In the genomic region with DNA sequence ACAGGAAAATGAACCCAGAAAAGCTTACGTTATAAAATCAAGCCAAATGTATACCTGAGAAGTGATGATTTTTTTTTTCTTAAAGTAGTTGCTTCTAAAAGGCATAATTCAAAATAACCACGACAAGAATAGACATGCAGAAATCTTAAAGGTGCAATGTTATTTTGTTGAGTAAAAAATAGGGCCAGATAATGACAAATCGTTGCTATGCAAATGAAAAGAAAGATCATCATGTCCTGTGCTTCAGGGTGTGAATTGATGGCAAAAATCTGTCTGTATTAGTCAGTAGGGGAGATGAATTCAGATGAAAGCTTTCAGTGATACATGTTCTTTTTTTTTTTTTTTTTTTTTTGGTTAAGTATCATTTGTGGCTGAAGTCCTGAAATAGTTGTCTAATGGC, we compare ENCODE assay signal across 17 cellular contexts. TPM values are rescaled to one million over a fixed set of nuclear protein-coding genes. Genes with fewer than 3 reads are reported as not detected.
DNase-seq lines count a peak whose midpoint lies in the region; ATAC-seq and TF ChIP-seq lines count a peak whose summit lies in the region.
"Had no signal": no experiment of that assay in that cellular context is flagged by ENCODE, and none has a peak within 500 bp of the region (broad histone marks: within the 10 kb centered on the region; RNA-seq: fewer than 3 reads in every experiment).

No MANE protein-coding gene starts in this region.

- peaks cover 73% of the 10 kb centered on the region for H3K4me1 Mint-ChIP-seq in HFFc6 (ENCODE audit: low read depth)
- H3K4me1 Mint-ChIP-seq in endodermal cell, result peaks cover 26% of the 10 kb centered on the region
- H3K4me1 Mint-ChIP-seq in activated T-cell treated with anti-CD3 and anti-CD28 coated beads, Interleukin-2, amount 50 U/mL, for 4 hours (ENCODE audit: low read depth), result no peaks in the 10 kb centered on the region
- H3K4me1 Mint-ChIP-seq: CD4-positive, CD25-positive, alpha-beta regulatory T cell; CD8-positive, alpha-beta memory T cell had no signal

- H3K9me3 Mint-ChIP-seq in HFFc6 (no peaks in the 10 kb centered on the region; the same call in 1 of the 2 replicates), endodermal cell (peaks cover 5% of the 10 kb centered on the region)
- H3K9me3 Mint-ChIP-seq in activated T-cell treated with anti-CD3 and anti-CD28 coated beads, Interleukin-2, amount 50 U/mL, for 4 hours, result no peaks in the 10 kb centered on the region
- H3K9me3 Mint-ChIP-seq: CD8-positive, alpha-beta memory T cell had no signal

- ATAC-seq in HG02852 (IDR thresholded peaks at IDR 0.05; ENCODE audit: unreplicated experiment), result no peak
- ATAC-seq in activated T-cell treated with anti-CD3 and anti-CD28 coated beads, Interleukin-2, amount 50 U/mL, for 4 hours, result no peak
- ATAC-seq: HCT116 had no signal

- DNase-seq in HFFc6, result no peak
- DNase-seq in endodermal cell, result peak; percentile 2
- no peak for DNase-seq in activated T-cell treated with anti-CD3 and anti-CD28 coated beads, Interleukin-2, amount 50 U/mL, for 4 hours
- no peak for DNase-seq in iPS-NIHi11 (ENCODE audit: low spot score)
- DNase-seq: BE2C; C1 segment of cervical spinal cord; CD4-positive, CD25-positive, alpha-beta regulatory T cell; CD8-positive, alpha-beta memory T cell; COR-L47; DMS 273 treated with DMSO at 0.1 percent for 48 hours; DMS53; DND-41; GOT3; H7 had no signal

- TF ChIP-seq CTCF in HFFc6 (IDR thresholded peaks at IDR 0.05), result no peak
- no peak for TF ChIP-seq CTCF in endodermal cell (conservative IDR thresholded peaks at IDR 0.05)

- peaks cover 6% of the 10 kb centered on the region; the same call in 1 of the 2 replicates for H3K36me3 Mint-ChIP-seq in HFFc6 (ENCODE audit: low read depth)
- H3K36me3 Mint-ChIP-seq in endodermal cell (ENCODE audit: low read depth), result no peaks in the 10 kb centered on the region
- H3K36me3 Mint-ChIP-seq in activated T-cell treated with anti-CD3 and anti-CD28 coated beads, Interleukin-2, amount 50 U/mL, for 4 hours (ENCODE audit: insufficient read depth), result no peaks in the 10 kb centered on the region
- H3K36me3 Mint-ChIP-seq: CD4-positive, CD25-positive, alpha-beta regulatory T cell; CD8-positive, alpha-beta memory T cell had no signal

- H3K36me3 ChIP-seq in endodermal cell (ENCODE audit: control insufficient read depth, insufficient read depth, low read length) (no peaks in the 10 kb centered on the region), mesodermal cell (ENCODE audit: control insufficient read depth, insufficient read depth, low read length) (no peaks in the 10 kb centered on the region)
- H3K36me3 ChIP-seq: BE2C had no signal

- 68 to 94% methylated on average over 2 to 3 of the region's 3 CpGs for WGBS in endodermal cell (ENCODE audit: insufficient coverage in 1 of 2, insufficient read length in 1 of 2), 2 experiments
- 86% methylated on average over 2 of the region's 3 CpGs for WGBS in mesodermal cell (ENCODE audit: insufficient coverage in 2 of 2), 2 experiments

- H3K4me3 Mint-ChIP-seq in HFFc6, result no peak overlapping the region
- H3K4me3 Mint-ChIP-seq in endodermal cell, result no peak overlapping the region
- H3K4me3 Mint-ChIP-seq in activated T-cell treated with anti-CD3 and anti-CD28 coated beads, Interleukin-2, amount 50 U/mL, for 4 hours, result no peak overlapping the region
- H3K4me3 Mint-ChIP-seq: CD4-positive, CD25-positive, alpha-beta regulatory T cell; CD8-positive, alpha-beta memory T cell had no signal

- no peak overlapping the region for H3K9ac ChIP-seq in endodermal cell (ENCODE audit: extremely low read depth, low read length, poor library complexity, severe bottlenecking)

- H3K27ac ChIP-seq in endodermal cell (ENCODE audit: low read depth, low read length) (no peak overlapping the region), mesodermal cell (ENCODE audit: low read depth, low read length, severe bottlenecking) (peak overlapping the region; percentile 38)

- H3K27ac Mint-ChIP-seq in HFFc6 (peak overlapping the region; percentile 7; the same call in 1 of the 2 replicates), endodermal cell (no peak overlapping the region)
- H3K27ac Mint-ChIP-seq: CD4-positive, CD25-positive, alpha-beta regulatory T cell; CD8-positive, alpha-beta memory T cell had no signal

- H3K27me3 Mint-ChIP-seq in HFFc6 (ENCODE audit: insufficient read depth) (peaks cover 2% of the 10 kb centered on the region; the same call in 1 of the 2 replicates), endodermal cell (ENCODE audit: insufficient read depth) (no peaks in the 10 kb centered on the region)
- peaks cover 11% of the 10 kb centered on the region for H3K27me3 Mint-ChIP-seq in activated T-cell treated with anti-CD3 and anti-CD28 coated beads, Interleukin-2, amount 50 U/mL, for 4 hours (ENCODE audit: low read depth)

- no peaks in the 10 kb centered on the region for H3K9me3 ChIP-seq in endodermal cell (ENCODE audit: control insufficient read depth, low read length)
- H3K9me3 ChIP-seq in mesodermal cell (ENCODE audit: control insufficient read depth, low read length), result no peaks in the 10 kb centered on the region
- H3K9me3 ChIP-seq: BE2C had no signal

- H3K27me3 ChIP-seq in endodermal cell (ENCODE audit: control insufficient read depth, insufficient read depth, low read length, poor library complexity, severe bottlenecking), result no peaks in the 10 kb centered on the region
- H3K27me3 ChIP-seq: BE2C had no signal

- no peak overlapping the region for H3K4me3 ChIP-seq in endodermal cell (ENCODE audit: low read length)
- no peak overlapping the region for H3K4me3 ChIP-seq in mesodermal cell (ENCODE audit: extremely low read depth, insufficient read depth, low read length, poor library complexity, severe bottlenecking)

- peaks cover 4% of the 10 kb centered on the region for H3K4me1 ChIP-seq in endodermal cell (ENCODE audit: control insufficient read depth, insufficient read depth, low read length)
- H3K4me1 ChIP-seq in mesodermal cell (ENCODE audit: control insufficient read depth, insufficient read depth, low read length, poor library complexity, severe bottlenecking), result peaks cover 24% of the 10 kb centered on the region
- H3K4me1 ChIP-seq: BE2C had no signal

RNA-seq across cellular contexts. Expression of a gene that starts 24.0 kb away (rescaled TPM):
- total RNA-seq in HFFc6 (2021; fragmentation: NEBNext Ultra II Directional; extraction: Animal tissue kit (Norgen Biotek cat#: 25700)), result 10 to 100 TPM; 18.3 to 91.5 (median 23.2) TPM
- total RNA-seq in endodermal cell, result 10 to 100 TPM; 12.6 to 14.5 TPM
- 5.6 TPM for polyA plus RNA-seq in endodermal cell (2013, experiment 1 of 2)
- 2.4 TPM for polyA plus RNA-seq in endodermal cell (2013, experiment 2 of 2)
- 37.3 TPM for polyA plus RNA-seq in mesodermal cell (2013, experiment 1 of 2)
- polyA plus RNA-seq in mesodermal cell (2013, experiment 2 of 2), result 36.9 TPM
- not detected for total RNA-seq in activated T-cell treated with anti-CD3 and anti-CD28 coated beads, Interleukin-2, amount 50 U/mL, for 4 hours
- total RNA-seq: CD4-positive, CD25-positive, alpha-beta regulatory T cell; CD8-positive, alpha-beta memory T cell had no signal
- polyA plus RNA-seq: CD4-positive, CD25-positive, alpha-beta regulatory T cell; CD8-positive, alpha-beta memory T cell had no signal

Comparison
In these comparisons a context has a peak if more than half of its experiments do, and no peak if none do; other contexts are left out.
1. RNA of a gene that starts 24.0 kb away (total RNA-seq): 18.3 to 91.5 TPM in HFFc6 and 12.6 to 14.5 TPM in endodermal cell; not detected in activated T-cell treated with anti-CD3 and anti-CD28 coated beads, Interleukin-2, amount 50 U/mL, for 4 hours; every median in the first group is over 10 times any median in the second.